Comparison of ENCODE assay signal across 24 cellular contexts in genomic region chr3:100753846-100754245, GRCh38. TPM values are rescaled to one million over a fixed set of nuclear protein-coding genes. Genes with fewer than 3 reads are reported as not detected.
A peak's percentile ranks its signal among the peaks of the same experiment; 100 is the strongest.
DNase-seq lines count a peak whose midpoint lies in the region; ATAC-seq and TF ChIP-seq lines count a peak whose summit lies in the region.
"Had no signal": no experiment of that assay in that cellular context is flagged by ENCODE, and none has a peak within 500 bp of the region (broad histone marks: within the 10 kb centered on the region; RNA-seq: fewer than 3 reads in every experiment).

No MANE protein-coding gene starts in this region.

- POLR2A ChIA-PET in SK-N-SH (lab: Yijun Ruan, JAX): no interaction called here

- no peak for TF ChIP-seq EP300 in SK-N-SH (IDR thresholded peaks at IDR 0.05; ENCODE audit: borderline replicate concordance in 1 of 2, low read depth in 1 of 2, low read length in 1 of 2)

- H3K4me1 ChIP-seq in SK-N-SH (ENCODE audit: control insufficient read depth in 1 of 2, insufficient read depth in 2 of 2, low read depth in 1 of 2, low read length in 1 of 2): no peaks in the 10 kb centered on the region; a peak in 1 of 4 replicates
- peaks cover 32 to 34% of the 10 kb centered on the region in 2 donors for H3K4me1 ChIP-seq in thyroid gland
- H3K4me1 ChIP-seq: BLaER1, Caco-2, foreskin keratinocyte had no signal

- H3K4me3 ChIP-seq in SK-N-SH (ENCODE audit: low read depth in 2 of 2, low read length in 1 of 2) (no peak overlapping the region), astrocyte of the cerebellum (ENCODE audit: low read depth, low read length) (no peak overlapping the region), thyroid gland (replicated peaks in 1 of 3) (no peak overlapping the region)
- H3K4me3 ChIP-seq: adrenal gland, BLaER1, dorsolateral prefrontal cortex had no signal

- no peak for TF ChIP-seq CTCF in SK-N-SH (IDR thresholded peaks at IDR 0.05)
- no peak for TF ChIP-seq CTCF in astrocyte of the cerebellum (IDR thresholded peaks at IDR 0.05; ENCODE audit: low read depth, low read length, missing control alignments)
- TF ChIP-seq CTCF in thyroid gland (IDR thresholded peaks at IDR 0.05): no peak

- peak; percentile 57 for ATAC-seq in SK-N-SH treated with all-trans-retinoic acid at 6 μM for 48 hours
- no peak for ATAC-seq in HG02588 (IDR thresholded peaks at IDR 0.05; ENCODE audit: unreplicated experiment)
- ATAC-seq: activated CD4-positive, CD25-positive, alpha-beta regulatory T cell treated with anti-CD3 and anti-CD28 coated beads, Interleukin-2, amount 50 U/mL, for 24 hours; activated CD8-positive, alpha-beta T cell treated with anti-CD3 and anti-CD28 coated beads, Interleukin-2, amount 10 ng/mL, durations not matched to agents 7 days and 5 days; foreskin keratinocyte; right cardiac atrium; Right ventricle myocardium inferior had no signal

- H3K9ac ChIP-seq in SK-N-SH: no peak overlapping the region
- H3K9ac ChIP-seq: BLaER1 had no signal

- H4K20me1 ChIP-seq in SK-N-SH (ENCODE audit: insufficient read depth): no peaks in the 10 kb centered on the region
- H4K20me1 ChIP-seq: BLaER1 had no signal

- no peak overlapping the region for H2AFZ ChIP-seq in SK-N-SH (ENCODE audit: low read depth)

- H3K79me2 ChIP-seq in SK-N-SH (ENCODE audit: insufficient read depth): no peaks in the 10 kb centered on the region

- H3K9me3 ChIP-seq in SK-N-SH (no peaks in the 10 kb centered on the region), thyroid gland (no peaks in the 10 kb centered on the region)
- H3K9me3 ChIP-seq: adrenal gland, BLaER1, Caco-2 had no signal

- in situ Hi-C loops in astrocyte of the cerebellum (cut with HindIII; ENCODE audit: low sequenced_read_pairs): no loop called here

- intact Hi-C loops in thyroid gland (cut with DNase I): no loop called here

- no peaks in the 10 kb centered on the region for H3K9me2 ChIP-seq in SK-N-SH

- H3K4me2 ChIP-seq in SK-N-SH: no peak overlapping the region
- H3K4me2 ChIP-seq: BLaER1 had no signal

- peaks cover 24% of the 10 kb centered on the region for H3F3A ChIP-seq in SK-N-SH (replicated peaks; ENCODE audit: insufficient read depth)

- DNase-seq in SK-N-SH (no peak), astrocyte of the cerebellum (ENCODE audit: low read depth) (peak; percentile 50), left kidney (ENCODE audit: low read depth, low spot score) (peak; percentile 10), thyroid gland (no peak), 8988T (no peak)
- DNase-seq in activated CD4-positive, alpha-beta T cell treated with anti-CD3 and anti-CD28 coated beads for 1 hour: no peak
- DNase-seq: activated CD8-positive, alpha-beta T cell treated with anti-CD3 and anti-CD28 coated beads, Interleukin-2, amount 10 ng/mL, durations not matched to agents 7 days and 5 days; activated T-cell treated with anti-CD3 and anti-CD28 coated beads, Interleukin-2, amount 50 U/mL, for 1 hour; adrenal gland; Caco-2; caudate nucleus; dorsolateral prefrontal cortex; foreskin keratinocyte; hypothalamus; mammary epithelial cell; NCI-H748 treated with DMSO at 0.1 percent for 48 hours; right cardiac atrium; trophoblast cell had no signal

- TF ChIP-seq RAD21 in SK-N-SH (IDR thresholded peaks at IDR 0.05; ENCODE audit: low read length): no peak

- H3K27me3 ChIP-seq in SK-N-SH (ENCODE audit: insufficient read depth) (no peaks in the 10 kb centered on the region), thyroid gland (no peaks in the 10 kb centered on the region)
- H3K27me3 ChIP-seq: adrenal gland, BLaER1, dorsolateral prefrontal cortex, foreskin keratinocyte had no signal

- CTCF ChIA-PET in SK-N-SH (lab: Yijun Ruan, JAX): interaction anchor here (1.5 to 2.9 kb wide), 3 partner anchors 13 to 442 kb away, joined by 3 to 15 read pairs (median 5); no protein-coding TSS in a partner anchor

- H3K36me3 ChIP-seq in SK-N-SH (replicated peaks in 1 of 2; ENCODE audit: control insufficient read depth in 1 of 2, insufficient read depth in 2 of 2, low read length in 1 of 2) (peaks cover 54 to 62% of the 10 kb centered on the region in 2 experiments), thyroid gland (peaks cover 0 to 16% of the 10 kb centered on the region in 2 donors)

- no peak overlapping the region for H3K27ac ChIP-seq in SK-N-SH (ENCODE audit: low read depth in 2 of 2, low read length in 1 of 2)
- peak overlapping the region; percentile 52 to 60 (median 59) for H3K27ac ChIP-seq in thyroid gland
- H3K27ac ChIP-seq: adrenal gland, BLaER1, dorsolateral prefrontal cortex, foreskin keratinocyte, HL-60 had no signal

- TF ChIP-seq POLR2A in thyroid gland (IDR thresholded peaks at IDR 0.05): no peak

- 94% methylated on average over 2 of the region's 2 CpGs for WGBS in SK-N-SH (ENCODE audit: low lambda C conversion rate)
- WGBS in thyroid gland, 2 donors: 44 to 50% methylated on average over 2 of the region's 2 CpGs

TF ChIP-seq in SK-N-SH treated with all-trans-retinoic acid at 6 μM for 48 hours, 23 proteins besides CTCF, POLR2A, EP300 and RAD21:
- TF ChIP-seq GLIS3 (CRISPR knock-in tag; IDR thresholded peaks at IDR 0.05) (no peak), ZNF8 (CRISPR knock-in tag; IDR thresholded peaks at IDR 0.05) (no peak), OSR1 (CRISPR knock-in tag; IDR thresholded peaks at IDR 0.05) (no peak), CSDC2 (CRISPR knock-in tag; IDR thresholded peaks at IDR 0.05) (no peak), ZFP3 (CRISPR knock-in tag; IDR thresholded peaks at IDR 0.05) (no peak), TOX (CRISPR knock-in tag; IDR thresholded peaks at IDR 0.05; ENCODE audit: borderline replicate concordance) (no peak)

TF ChIP-seq in SK-N-SH, 30 proteins besides CTCF, POLR2A, EP300 and RAD21:
- TF ChIP-seq, protein P1, sequence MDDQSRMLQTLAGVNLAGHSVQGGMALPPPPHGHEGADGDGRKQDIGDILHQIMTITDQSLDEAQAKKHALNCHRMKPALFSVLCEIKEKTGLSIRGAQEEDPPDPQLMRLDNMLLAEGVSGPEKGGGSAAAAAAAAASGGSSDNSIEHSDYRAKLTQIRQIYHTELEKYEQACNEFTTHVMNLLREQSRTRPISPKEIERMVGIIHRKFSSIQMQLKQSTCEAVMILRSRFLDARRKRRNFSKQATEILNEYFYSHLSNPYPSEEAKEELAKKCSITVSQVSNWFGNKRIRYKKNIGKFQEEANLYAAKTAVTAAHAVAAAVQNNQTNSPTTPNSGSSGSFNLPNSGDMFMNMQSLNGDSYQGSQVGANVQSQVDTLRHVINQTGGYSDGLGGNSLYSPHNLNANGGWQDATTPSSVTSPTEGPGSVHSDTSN (IDR thresholded peaks at IDR 0.05): no peak
- TF ChIP-seq SIN3A (IDR thresholded peaks at IDR 0.05; ENCODE audit: borderline replicate concordance, low read depth, low read length): no peak
- TF ChIP-seq USF2 (IDR thresholded peaks at IDR 0.05; ENCODE audit: borderline replicate concordance, low read depth, low read length): no peak

RNA-seq across cellular contexts. Expression of gene TFG, which starts 44.6 kb away (rescaled TPM):
- polyA plus RNA-seq in SK-N-SH (2012; rRNA removed): 69.8 and 83.1 TPM in 2 replicates
- 123 and 129 TPM in 2 replicates for polyA plus RNA-seq in SK-N-SH (2012; cell fraction: cytosol; rRNA removed)
- polyA plus RNA-seq in SK-N-SH (2012; cell fraction: nucleus; rRNA removed): 66.9 and 123 TPM in 2 replicates
- 100 to 1,000 TPM; 118 to 147 (median 138) TPM for total RNA-seq in thyroid gland

Comparison
In these comparisons a context has a peak if more than half of its experiments do, and no peak if none do; other contexts are left out.
1. DNase-seq: peak in astrocyte of the cerebellum (single experiment) and left kidney (single experiment); none in SK-N-SH (single experiment), thyroid gland (0 of 2), 8988T (single experiment) and activated CD4-positive, alpha-beta T cell treated with anti-CD3 and anti-CD28 coated beads for 1 hour (single experiment).
2. H3K27ac ChIP-seq: peak in thyroid gland (3 of 3); none in SK-N-SH (0 of 2).